In genomic region chr14:101781240-101782061, GRCh38 we compare ENCODE assay signal across 8 cellular contexts. TPM values are rescaled to one million over a fixed set of nuclear protein-coding genes. Genes with fewer than 3 reads are reported as not detected.
A peak's percentile ranks its signal among the peaks of the same experiment; 100 is the strongest.
DNase-seq lines count a peak whose midpoint lies in the region; ATAC-seq and TF ChIP-seq lines count a peak whose summit lies in the region.

No MANE protein-coding gene starts in this region.

- intact Hi-C loops in aorta (cut with DNase I) = no loop called here

- H3K9me3 Mint-ChIP-seq in nephron progenitor cell = peaks cover 12% of the 10 kb centered on the region

- H3K4me3 Mint-ChIP-seq in nephron progenitor cell = peak overlapping the region; percentile 69

- peak; percentile 21 for DNase-seq in activated CD4-positive, alpha-beta T cell treated with anti-CD3 and anti-CD28 coated beads, Interleukin-2, amount 50 U/mL, for 1 hour
- DNase-seq in epithelial cell of esophagus (ENCODE audit: low read depth) (peak; percentile 22), nephron progenitor cell (peak; percentile 48), aorta (peak; percentile 51 to 80), H4 (ENCODE audit: low spot score) (no peak)

- H3K4me1 Mint-ChIP-seq in nephron progenitor cell = peaks cover 21% of the 10 kb centered on the region

- H3K27ac ChIP-seq in aorta (ENCODE audit: low read depth in 1 of 2, low read length in 2 of 2) = no peak overlapping the region

- TF ChIP-seq CTCF in epithelial cell of esophagus (IDR thresholded peaks at IDR 0.05; ENCODE audit: insufficient read depth, low read depth, low read length, missing control alignments) (no peak), nephron progenitor cell (IDR thresholded peaks at IDR 0.05) (no peak)

- H3K4me3 ChIP-seq in epithelial cell of esophagus (ENCODE audit: low read length) = peak overlapping the region; percentile 20
- peak overlapping the region; percentile 18 to 27 for H3K4me3 ChIP-seq in aorta (ENCODE audit: low read length in 2 of 2)

- no peaks in the 10 kb centered on the region for H3K4me1 ChIP-seq in aorta (ENCODE audit: control insufficient read depth in 1 of 2, insufficient read depth in 2 of 2, low read length in 2 of 2)

- peak; percentile 51 for ATAC-seq in GM19351 (IDR thresholded peaks at IDR 0.05; ENCODE audit: unreplicated experiment)
- ATAC-seq in aorta (ENCODE audit: low FRiP score) = peak; percentile 52
- no peak for ATAC-seq in GM19463 (IDR thresholded peaks at IDR 0.05; ENCODE audit: unreplicated experiment)
- ATAC-seq in GM19467 (IDR thresholded peaks at IDR 0.05; ENCODE audit: unreplicated experiment) = no peak

- H3K9me3 ChIP-seq in aorta (ENCODE audit: control insufficient read depth, low read length) = no peaks in the 10 kb centered on the region

- H3K36me3 Mint-ChIP-seq in nephron progenitor cell (ENCODE audit: low read depth) = peaks cover 15% of the 10 kb centered on the region

- no peak overlapping the region for H3K27ac Mint-ChIP-seq in nephron progenitor cell

- peaks cover 46% of the 10 kb centered on the region for H3K27me3 Mint-ChIP-seq in nephron progenitor cell (ENCODE audit: low read depth, poor library complexity)

- no peaks in the 10 kb centered on the region for H3K27me3 ChIP-seq in aorta (ENCODE audit: control insufficient read depth in 1 of 2, insufficient read depth in 2 of 2, low read length in 1 of 2)

- H3K36me3 ChIP-seq in aorta (ENCODE audit: control insufficient read depth in 1 of 2, insufficient read depth in 2 of 2, low read length in 1 of 2) = peaks cover 0 to 3% of the 10 kb centered on the region in 2 donors

- WGBS in aorta, 2 donors = 1 to 2% methylated on average over 39 to 67 of the region's 67 CpGs

RNA-seq across cellular contexts. Expression of gene PPP2R5C, which starts 19.9 kb away (rescaled TPM):
- 100 to 1,000 TPM; 128 to 155 TPM for total RNA-seq in aorta
- 100 to 1,000 TPM in 1 of 2 donors, 10 to 100 TPM in 1; 64.0 to 102 TPM for polyA plus RNA-seq in aorta
- 70.7 and 101 TPM in 2 replicates for total RNA-seq in H4 (2014; rRNA removed; shearing (Covaris generic))

Comparison
In these comparisons a context has a peak if more than half of its experiments do, and no peak if none do; other contexts are left out.
1. ATAC-seq: peak in GM19351 (single experiment) and aorta (single experiment); none in GM19463 (single experiment) and GM19467 (single experiment).